13 cellular contexts compared by ENCODE assay signal in the genomic region with DNA sequence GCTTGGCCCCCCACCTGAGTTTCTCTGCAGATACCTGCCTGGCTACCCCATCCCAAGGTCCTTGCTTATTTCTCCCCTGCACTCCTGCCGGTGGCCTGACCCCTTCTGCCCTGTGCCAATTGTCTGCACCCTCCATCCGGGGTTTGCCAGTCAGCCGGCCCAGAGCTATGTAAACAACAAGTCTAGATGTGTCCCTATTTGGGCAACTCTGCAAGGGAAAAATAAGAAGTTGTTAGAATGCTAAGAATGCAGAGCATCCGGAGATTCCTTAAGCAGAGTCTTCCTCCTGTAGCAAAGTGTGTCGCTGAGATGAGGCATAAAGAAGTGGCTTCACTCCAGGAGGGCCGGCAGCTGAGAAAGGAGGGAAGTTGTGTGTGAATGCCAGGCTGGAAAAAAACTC. TPM values are rescaled to one million over a fixed set of nuclear protein-coding genes. Genes with fewer than 3 reads are reported as not detected.
DNase-seq lines count a peak whose midpoint lies in the region; ATAC-seq and TF ChIP-seq lines count a peak whose summit lies in the region.
"Had no signal": no experiment of that assay in that cellular context is flagged by ENCODE, and none has a peak within 500 bp of the region (broad histone marks: within the 10 kb centered on the region; RNA-seq: fewer than 3 reads in every experiment).

No MANE protein-coding gene starts in this region.

- intact Hi-C loops in upper lobe of right lung (cut with DNase I) = no loop called here
- intact Hi-C loops in psoas muscle (cut with DNase I) = no loop called here

- H3K27ac Mint-ChIP-seq in nephron = peak overlapping the region; percentile 56 to 85 (median 64)
- H3K27ac Mint-ChIP-seq: activated naive CD8-positive, alpha-beta T cell; naive B cell had no signal

- H3K36me3 ChIP-seq in MG63 = no peaks in the 10 kb centered on the region
- no peaks in the 10 kb centered on the region for H3K36me3 ChIP-seq in upper lobe of right lung
- H3K36me3 ChIP-seq in psoas muscle (ENCODE audit: insufficient read depth in 1 of 2, low read depth in 1 of 2) = no peaks in the 10 kb centered on the region

- ATAC-seq in upper lobe of right lung = no peak
- no peak for ATAC-seq in psoas muscle

- no peaks in the 10 kb centered on the region for H3K9me3 Mint-ChIP-seq in nephron
- H3K9me3 Mint-ChIP-seq: naive B cell had no signal

- H3K4me1 ChIP-seq in upper lobe of right lung (peaks cover 14% of the 10 kb centered on the region), psoas muscle (no peaks in the 10 kb centered on the region)

- peaks cover 9% of the 10 kb centered on the region for H3K27me3 Mint-ChIP-seq in nephron (ENCODE audit: low read depth)

- peaks cover 21% of the 10 kb centered on the region for H3K4me1 Mint-ChIP-seq in nephron

- DNase-seq in Caki2 (ENCODE audit: low read depth) = peak; percentile 66
- DNase-seq in MG63 = peak; percentile 51
- DNase-seq in epidermal melanocyte (ENCODE audit: insufficient read length, low spot score) = peak; percentile 37
- DNase-seq in caudate nucleus (lab: John Stamatoyannopoulos, UW) = no peak
- no peak for DNase-seq in upper lobe of right lung
- DNase-seq in psoas muscle = no peak
- no peak for DNase-seq in NOMO-1 (lab: John Stamatoyannopoulos, UW; ENCODE audit: unreplicated experiment in 2 of 2)
- DNase-seq: GF-D8; naive B cell; NCI-H1092; stimulated activated CD4-positive, alpha-beta T cell treated with anti-CD3 and anti-CD28 coated beads, Interleukin-4, amount 100 ng/mL, for 24 hours had no signal

- H3K4me3 Mint-ChIP-seq in nephron = no peak overlapping the region
- H3K4me3 Mint-ChIP-seq: activated naive CD8-positive, alpha-beta T cell; naive B cell had no signal

- H3K4me3 ChIP-seq in MG63 = no peak overlapping the region
- no peak overlapping the region for H3K4me3 ChIP-seq in upper lobe of right lung
- no peak overlapping the region for H3K4me3 ChIP-seq in psoas muscle

- H3K27me3 ChIP-seq in MG63 (no peaks in the 10 kb centered on the region), upper lobe of right lung (no peaks in the 10 kb centered on the region), psoas muscle (ENCODE audit: insufficient read depth in 3 of 3, low read length in 2 of 3) (peaks cover 2 to 5% (median 3%) of the 10 kb centered on the region in 3 donors)

- in situ Hi-C loops in Caki2 (cut with HindIII; ENCODE audit: low pct_unique_long_range_greater_than_20kb, low sequenced_read_pairs) = no loop called here

- TF ChIP-seq CTCF in nephron (IDR thresholded peaks at IDR 0.05; ENCODE audit: unreplicated experiment in 3 of 3) (no peak), upper lobe of right lung (IDR thresholded peaks at IDR 0.05) (no peak), psoas muscle (IDR thresholded peaks at IDR 0.05) (no peak)

- H3K27ac ChIP-seq in caudate nucleus (ENCODE audit: low read depth, low read length) (no peak overlapping the region), upper lobe of right lung (no peak overlapping the region), psoas muscle (no peak overlapping the region)

- H3K9me3 ChIP-seq in MG63 (no peaks in the 10 kb centered on the region; the same call in 1 of the 2 replicates), upper lobe of right lung (no peaks in the 10 kb centered on the region), psoas muscle (no peaks in the 10 kb centered on the region)

- WGBS in psoas muscle, 3 donors = 18 to 28% (median 22%) methylated on average over 6 of the region's 6 CpGs

- peaks cover 5% of the 10 kb centered on the region for H3K36me3 Mint-ChIP-seq in nephron (ENCODE audit: low read depth)
- H3K36me3 Mint-ChIP-seq: activated naive CD8-positive, alpha-beta T cell; naive B cell had no signal

RNA-seq across cellular contexts. Expression of gene RGS9, which starts 46.6 kb away (rescaled TPM):
- 38.8 and 46.4 TPM in 2 replicates for total RNA-seq in Caki2 (2014; rRNA removed; shearing (Covaris generic); ENCODE audit: low replicate concordance)
- total RNA-seq in MG63 (2014; rRNA removed; shearing (Covaris generic); ENCODE audit: low replicate concordance) = 0.53 TPM in 1 of 2 replicates, not detected in the other
- total RNA-seq in upper lobe of right lung (8.7 TPM), psoas muscle (1 to 10 TPM; 1.5 to 4.8 (median 2.7) TPM)
- 1 to 10 TPM in 2 of 3 donors, under 1 TPM in 1; 0.33 to 2.1 (median 1.5) TPM for polyA plus RNA-seq in psoas muscle

Comparison
In these comparisons a context has a peak if more than half of its experiments do, and no peak if none do; other contexts are left out.
1. DNase-seq: peak in Caki2 (single experiment), MG63 (single experiment) and epidermal melanocyte (single experiment); none in caudate nucleus (0 of 61), upper lobe of right lung (single experiment), psoas muscle (0 of 2) and NOMO-1 (0 of 2).